ENCODE assay signal across 9 cellular contexts in genomic region chr1:161019767-161020572, GRCh38. TPM values are rescaled to one million over a fixed set of nuclear protein-coding genes. Genes with fewer than 3 reads are reported as not detected.
DNase-seq lines count a peak whose midpoint lies in the region; ATAC-seq and TF ChIP-seq lines count a peak whose summit lies in the region.
"Had no signal": no experiment of that assay in that cellular context is flagged by ENCODE, and none has a peak within 500 bp of the region (broad histone marks: within the 10 kb centered on the region; RNA-seq: fewer than 3 reads in every experiment).

No MANE protein-coding gene starts in this region.

- peaks cover 9% of the 10 kb centered on the region for H3K79me2 ChIP-seq in DOHH2 (ENCODE audit: control insufficient read depth, low read length)

- DNase-seq in HPDE6-E6E7 (ENCODE audit: extremely low spot score) (peak; percentile 46), left ventricle myocardium superior (no peak), mesenteric fat pad (ENCODE audit: low spot score) (no peak)
- DNase-seq in activated CD8-positive, alpha-beta T cell treated with anti-CD3 and anti-CD28 coated beads, Interleukin-2, amount 10 ng/mL, durations not matched to agents 7 days and 5 days = no peak

- no peak for ATAC-seq in activated CD8-positive, alpha-beta T cell treated with anti-CD3 and anti-CD28 coated beads, Interleukin-2, amount 10 ng/mL, durations not matched to agents 7 days and 5 days
- ATAC-seq in left ventricle myocardium superior = peak; percentile 51
- no peak for ATAC-seq in GM19023 (IDR thresholded peaks at IDR 0.05; ENCODE audit: unreplicated experiment)
- ATAC-seq in GM18520 (IDR thresholded peaks at IDR 0.05; ENCODE audit: unreplicated experiment) = no peak

- H3K4me1 ChIP-seq in DOHH2 (ENCODE audit: control insufficient read depth, low read length) = peaks cover 20% of the 10 kb centered on the region
- H3K4me1 ChIP-seq in skeletal muscle satellite cell (ENCODE audit: control insufficient read depth, insufficient read depth, low read length) = peaks cover 8% of the 10 kb centered on the region

- no peak for TF ChIP-seq CTCF in DOHH2 (IDR thresholded peaks at IDR 0.05; ENCODE audit: low read depth, low read length, poor library complexity, severe bottlenecking)

- no peak overlapping the region for H3K27ac ChIP-seq in DOHH2 (ENCODE audit: low read depth, low read length)

- peaks cover 14% of the 10 kb centered on the region for H3F3A ChIP-seq in DOHH2 (ENCODE audit: control insufficient read depth, insufficient read depth)

- H3K4me3 ChIP-seq in DOHH2 (ENCODE audit: low read length) (peak overlapping the region; percentile 68), skeletal muscle satellite cell (ENCODE audit: low read length) (no peak overlapping the region)

- no peaks in the 10 kb centered on the region for H4K20me1 ChIP-seq in DOHH2 (ENCODE audit: control insufficient read depth, insufficient read depth, low read depth, low read length)

- no peak overlapping the region for H3K9ac ChIP-seq in skeletal muscle satellite cell (ENCODE audit: low read depth, low read length)

- no peaks in the 10 kb centered on the region for H3K36me3 Mint-ChIP-seq in activated CD8-positive, alpha-beta T cell treated with anti-CD3 and anti-CD28 coated beads, Interleukin-2, amount 10 ng/mL, durations not matched to agents 7 days and 5 days (ENCODE audit: low read depth)

- intact Hi-C loops in left ventricle myocardium superior (cut with micrococcal nuclease) = no loop called here

- H3K27me3 ChIP-seq in DOHH2 (ENCODE audit: control insufficient read depth, low read length) (peaks cover 7% of the 10 kb centered on the region; the same call in 1 of the 2 replicates), skeletal muscle satellite cell (ENCODE audit: control insufficient read depth, insufficient read depth, low read length) (peaks cover 12% of the 10 kb centered on the region)

- peaks cover 2% of the 10 kb centered on the region for H3K27me3 Mint-ChIP-seq in activated CD8-positive, alpha-beta T cell treated with anti-CD3 and anti-CD28 coated beads, Interleukin-2, amount 10 ng/mL, durations not matched to agents 7 days and 5 days (ENCODE audit: low read depth)

- peak overlapping the region; percentile 78 for H3K27ac Mint-ChIP-seq in activated CD8-positive, alpha-beta T cell treated with anti-CD3 and anti-CD28 coated beads, Interleukin-2, amount 10 ng/mL, durations not matched to agents 7 days and 5 days

- POLR2A ChIA-PET in activated CD8-positive, alpha-beta T cell treated with anti-CD3 and anti-CD28 coated beads, Interleukin-2, amount 10 ng/mL, durations not matched to agents 7 days and 5 days (lab: Charles Lee) = interaction anchor here (0.8 to 3.2 kb wide), 8 partner anchors 8 to 308 kb away, joined by 3 to 28 read pairs (median 4); partner anchors contain the start of genes ARHGAP30, CD48 and USF1

- H3K4me2 ChIP-seq in DOHH2 (ENCODE audit: low read length) = peak overlapping the region; percentile 93
- peak overlapping the region; percentile 71 for H3K4me2 ChIP-seq in skeletal muscle satellite cell (ENCODE audit: low read length)

- H3K4me3 Mint-ChIP-seq in activated CD8-positive, alpha-beta T cell treated with anti-CD3 and anti-CD28 coated beads, Interleukin-2, amount 10 ng/mL, durations not matched to agents 7 days and 5 days = peak overlapping the region; percentile 87

- H3K9me3 Mint-ChIP-seq in activated CD8-positive, alpha-beta T cell treated with anti-CD3 and anti-CD28 coated beads, Interleukin-2, amount 10 ng/mL, durations not matched to agents 7 days and 5 days (ENCODE audit: insufficient read depth) = no peaks in the 10 kb centered on the region

- H3K9me3 ChIP-seq in DOHH2 (ENCODE audit: control insufficient read depth, insufficient read depth, low read length) = no peaks in the 10 kb centered on the region
- no peaks in the 10 kb centered on the region for H3K9me3 ChIP-seq in skeletal muscle satellite cell (replicated peaks; ENCODE audit: low read length)

- peaks cover 43% of the 10 kb centered on the region for H3K4me1 Mint-ChIP-seq in activated CD8-positive, alpha-beta T cell treated with anti-CD3 and anti-CD28 coated beads, Interleukin-2, amount 10 ng/mL, durations not matched to agents 7 days and 5 days (ENCODE audit: low read depth)

- no peaks in the 10 kb centered on the region for H3K9me2 ChIP-seq in DOHH2 (replicated peaks; ENCODE audit: control insufficient read depth, low read length)

- CTCF ChIA-PET in activated CD8-positive, alpha-beta T cell treated with anti-CD3 and anti-CD28 coated beads, Interleukin-2, amount 10 ng/mL, durations not matched to agents 7 days and 5 days (lab: Charles Lee) = interaction anchor here (0.7 to 2.5 kb wide), 8 partner anchors 13 to 78 kb away, joined by 3 to 22 read pairs (median 8); partner anchors contain the start of genes ITLN2, KLHDC9, TSTD1 and USF1

- H3K36me3 ChIP-seq in DOHH2 (ENCODE audit: control insufficient read depth, low read length) (no peaks in the 10 kb centered on the region), skeletal muscle satellite cell (ENCODE audit: insufficient read depth, low read length) (no peaks in the 10 kb centered on the region)

RNA-seq across cellular contexts. Expression of gene F11R, which starts 1.0 kb away (rescaled TPM):
- total RNA-seq in activated CD8-positive, alpha-beta T cell treated with anti-CD3 and anti-CD28 coated beads, Interleukin-2, amount 10 ng/mL, durations not matched to agents 7 days and 5 days = 10 to 100 TPM; 13.7 to 18.4 TPM
- total RNA-seq in left ventricle myocardium superior = 8.3 TPM
- total RNA-seq in skeletal muscle satellite cell (2012; rRNA removed) = 0.76 and 1.5 TPM in 2 replicates
- 55.5 TPM for total RNA-seq in mesenteric fat pad

RNA-seq across cellular contexts. Expression of gene TSTD1, which starts 18.8 kb away (rescaled TPM):
- 10 to 100 TPM; 63.2 to 63.3 TPM for total RNA-seq in activated CD8-positive, alpha-beta T cell treated with anti-CD3 and anti-CD28 coated beads, Interleukin-2, amount 10 ng/mL, durations not matched to agents 7 days and 5 days
- total RNA-seq in left ventricle myocardium superior (15.4 TPM), mesenteric fat pad (11.0 TPM)
- total RNA-seq in skeletal muscle satellite cell (2012; rRNA removed) = 0.76 and 5.0 TPM in 2 replicates

RNA-seq across cellular contexts. Expression of gene USF1, which starts 25.8 kb away (rescaled TPM):
- 10 to 100 TPM; 81.6 to 83.2 TPM for total RNA-seq in activated CD8-positive, alpha-beta T cell treated with anti-CD3 and anti-CD28 coated beads, Interleukin-2, amount 10 ng/mL, durations not matched to agents 7 days and 5 days
- total RNA-seq in left ventricle myocardium superior (30.3 TPM), mesenteric fat pad (57.9 TPM)
- 41.9 and 44.1 TPM in 2 replicates for total RNA-seq in skeletal muscle satellite cell (2012; rRNA removed)

RNA-seq across cellular contexts. Expression of gene ARHGAP30, which starts 49.7 kb away (rescaled TPM):
- 100 to 1,000 TPM; 277 to 281 TPM for total RNA-seq in activated CD8-positive, alpha-beta T cell treated with anti-CD3 and anti-CD28 coated beads, Interleukin-2, amount 10 ng/mL, durations not matched to agents 7 days and 5 days
- total RNA-seq in left ventricle myocardium superior (3.7 TPM), mesenteric fat pad (26.0 TPM)
- total RNA-seq in skeletal muscle satellite cell (2012; rRNA removed) = not detected in 2 replicates
- total RNA-seq: SK-MEL-5 had no signal
